Comparison of ENCODE assay signal across 8 cellular contexts in genomic region chr11:113289341-113290187, GRCh38. TPM values are rescaled to one million over a fixed set of nuclear protein-coding genes. Genes with fewer than 3 reads are reported as not detected.
A peak's percentile ranks its signal among the peaks of the same experiment; 100 is the strongest.
DNase-seq lines count a peak whose midpoint lies in the region; ATAC-seq, FAIRE-seq and TF ChIP-seq lines count a peak whose summit lies in the region.

No MANE protein-coding gene starts in this region.

- H4K20me1 ChIP-seq in HepG2 (ENCODE audit: insufficient read depth, low read length), result no peaks in the 10 kb centered on the region

- H3K4me2 ChIP-seq in HepG2 (ENCODE audit: low read depth, low read length), result no peak overlapping the region

- peak; percentile 95 for TF ChIP-seq CTCF in A673 (conservative IDR thresholded peaks at IDR 0.05; ENCODE audit: low read depth, low read length)
- peak; percentile 84 for TF ChIP-seq CTCF in GM13976 (IDR thresholded peaks at IDR 0.05; ENCODE audit: borderline replicate concordance, control extremely low read depth, extremely low read depth, insufficient read depth, missing control alignments)
- peak; percentile 97 for TF ChIP-seq CTCF in HepG2 (CRISPR knock-in tag; IDR thresholded peaks at IDR 0.05)

- peak; percentile 47 for FAIRE-seq in HepG2 (lab: Jason Lieb, UNC)

- no peaks in the 10 kb centered on the region for H3K4me1 Mint-ChIP-seq in central memory CD8-positive, alpha-beta T cell

- POLR2A ChIA-PET in A673 (lab: Charles Lee; ENCODE audit: low non-redundant PET), result interaction anchor here (0.7 kb wide), 1 partner anchor 1009 kb away, joined by 5 read pairs; no protein-coding TSS in a partner anchor
- POLR2A ChIA-PET in HepG2 (lab: Yijun Ruan, JAX), result interaction anchor here (0.9 kb wide), 1 partner anchor 702 kb away, joined by 4 read pairs; no protein-coding TSS in a partner anchor

- TF ChIP-seq POLR2A in HepG2 (IDR thresholded peaks at IDR 0.05; ENCODE audit: insufficient read depth in 1 of 2, low read depth in 2 of 2, low read length in 2 of 2), result no peak

- H3K4me3 Mint-ChIP-seq in central memory CD8-positive, alpha-beta T cell, result no peak overlapping the region

- peak; percentile 83 for DNase-seq in A673 (ENCODE audit: low spot score)
- peak; percentile 79 for DNase-seq in GM13976 (ENCODE audit: low spot score)
- peak; percentile 11 for DNase-seq in NCI-H2029 treated with DMSO at 0.1 percent for 48 hours (lab: John Stamatoyannopoulos, UW)
- peak; percentile 11 to 47 (median 24) for DNase-seq in activated CD4-positive, CD25-positive, alpha-beta regulatory T cell (lab: John Stamatoyannopoulos, UW)
- peak in 1 of 2 donors; percentile 45 for DNase-seq in central memory CD8-positive, alpha-beta T cell (ENCODE audit: low spot score in 2 of 2)
- peak; percentile 21 for DNase-seq in HepG2 (ENCODE audit: low spot score)
- peak; percentile 32 to 46 (median 41) for DNase-seq in stimulated activated CD4-positive, alpha-beta T cell treated with anti-CD3 and anti-CD28 coated beads, TNF-alpha, amount 100 ng/mL, for 48 hours (ENCODE audit: low read depth in 3 of 3)

- no peaks in the 10 kb centered on the region for H3K27me3 ChIP-seq in A673 (replicated peaks; ENCODE audit: insufficient read depth, low read depth, low read length, poor library complexity)
- peaks cover 0 to 3% of the 10 kb centered on the region in 2 experiments; a peak in 1 of 5 replicates for H3K27me3 ChIP-seq in HepG2 (ENCODE audit: control insufficient read depth in 1 of 2, insufficient read depth in 2 of 2, low read length in 2 of 2)

- BruUV-seq in A673 (replicated peaks; lab: Mats Ljungman, UMichigan) (no TSS peak), HepG2 (replicated peaks; lab: Mats Ljungman, UMichigan) (no TSS peak)

- H3K36me3 Mint-ChIP-seq in central memory CD8-positive, alpha-beta T cell (ENCODE audit: insufficient read depth), result no peaks in the 10 kb centered on the region

- in situ Hi-C loops in GM13976 (cut with MboI; ENCODE audit: low sequenced_read_pairs, unreplicated experiment) (loop anchor here (10.0 to 25.0 kb wide), 3 partner anchors 502 to 1002 kb away; no protein-coding TSS in a partner anchor), HepG2 (cut with HindIII; ENCODE audit: extremely low pct_ligation_motif_present, low pct_unique_long_range_greater_than_20kb) (loop anchor here (5.0 to 25.0 kb wide), 3 partner anchors 452 to 1005 kb away; no protein-coding TSS in a partner anchor)

- H3K9me3 Mint-ChIP-seq in central memory CD8-positive, alpha-beta T cell, result no peaks in the 10 kb centered on the region

- H3K27me3 Mint-ChIP-seq in central memory CD8-positive, alpha-beta T cell, result peaks cover 24% of the 10 kb centered on the region

- 33% methylated on average over 8 of the region's 13 CpGs for WGBS in HepG2 (ENCODE audit: low lambda C conversion rate)

- no peak overlapping the region for H3K27ac Mint-ChIP-seq in central memory CD8-positive, alpha-beta T cell (ENCODE audit: low read depth)

- CTCF ChIA-PET in A673 (lab: Charles Lee), result interaction anchor here (0.5 to 3.6 kb wide), 18 partner anchors 39 to 1001 kb away, joined by 3 to 41 read pairs (median 4); no protein-coding TSS in a partner anchor
- CTCF ChIA-PET in HepG2 (lab: Yijun Ruan, JAX; ENCODE audit: low intra/inter-chr PET ratio, low total read pairs), result interaction anchor here (0.8 to 4.4 kb wide), 4 partner anchors 491 to 1070 kb away, joined by 3 to 54 read pairs (median 4); no protein-coding TSS in a partner anchor

- H3K4me1 ChIP-seq in A673 (ENCODE audit: insufficient read depth, low read length, poor library complexity, severe bottlenecking), result no peaks in the 10 kb centered on the region
- peaks cover 21% of the 10 kb centered on the region for H3K4me1 ChIP-seq in HepG2 (ENCODE audit: insufficient read depth, low read length)

- H3K36me3 ChIP-seq in A673 (ENCODE audit: insufficient read depth, low read length, poor library complexity, severe bottlenecking), result no peaks in the 10 kb centered on the region
- H3K36me3 ChIP-seq in HepG2 (replicated peaks in 1 of 2; ENCODE audit: control insufficient read depth in 1 of 2, insufficient read depth in 2 of 2, low read length in 2 of 2), result no peaks in the 10 kb centered on the region

- ATAC-seq in HG02852 (IDR thresholded peaks at IDR 0.05; ENCODE audit: unreplicated experiment), result peak; percentile 97
- peak; percentile 49 for ATAC-seq in central memory CD8-positive, alpha-beta T cell (replicated peaks; ENCODE audit: extremely low read depth, poor library complexity, severe bottlenecking)
- ATAC-seq in HepG2, result peak; percentile 90

- intact Hi-C loops in A673 (cut with micrococcal nuclease; ENCODE audit: unreplicated experiment) (loop anchor here (1.0 to 5.0 kb wide), 7 partner anchors 171 to 1069 kb away; partner anchors contain the start of gene NCAM1), HepG2 (cut with micrococcal nuclease; ENCODE audit: unreplicated experiment) (loop anchor here (1.0 to 10.0 kb wide), 4 partner anchors 175 to 1075 kb away; no protein-coding TSS in a partner anchor)

- H3K9me3 ChIP-seq in A673 (ENCODE audit: low read depth, low read length, poor library complexity, severe bottlenecking) (no peaks in the 10 kb centered on the region), HepG2 (ENCODE audit: low read length) (no peaks in the 10 kb centered on the region)

- H3K27ac ChIP-seq in A673 (ENCODE audit: low read depth, low read length, poor library complexity, severe bottlenecking) (no peak overlapping the region), HepG2 (ENCODE audit: extremely low read length, insufficient read depth, low read length) (no peak overlapping the region)

- no peak overlapping the region for H3K9ac ChIP-seq in HepG2 (ENCODE audit: insufficient read depth, low read depth, low read length)

- no peak for TF ChIP-seq EP300 in HepG2 (IDR thresholded peaks at IDR 0.05; ENCODE audit: low read depth in 2 of 2, low read length in 2 of 2)
- no peak for TF ChIP-seq EP300 in HepG2 (CRISPR knock-in tag; IDR thresholded peaks at IDR 0.05; ENCODE audit: borderline replicate concordance)

- H3K4me3 ChIP-seq in A673 (ENCODE audit: low read depth, low read length, poor library complexity, severe bottlenecking), result no peak overlapping the region
- H3K4me3 ChIP-seq in HepG2 (replicated peaks in 1 of 3; ENCODE audit: insufficient read depth in 1 of 3, low read depth in 2 of 3, low read length in 3 of 3), result no peak overlapping the region

- H3K79me2 ChIP-seq in HepG2 (ENCODE audit: insufficient read depth, low read length), result no peaks in the 10 kb centered on the region

- no peak overlapping the region for H2AFZ ChIP-seq in HepG2 (ENCODE audit: low read length)

- TF ChIP-seq RAD21 in HepG2 (CRISPR knock-in tag; IDR thresholded peaks at IDR 0.05), result peak; percentile 91

TF ChIP-seq in HepG2, 621 proteins besides CTCF, POLR2A, EP300 and RAD21 (continues in another document):
- TF ChIP-seq FOSL2 (CRISPR knock-in tag; IDR thresholded peaks at IDR 0.05) (no peak), PBX3 (CRISPR knock-in tag; IDR thresholded peaks at IDR 0.05; ENCODE audit: borderline replicate concordance) (no peak)

RNA-seq across cellular contexts. Expression of gene TTC12, which starts 24.8 kb away (rescaled TPM):
- total RNA-seq in A673 (2021) (not detected in 2 replicates), HepG2 (2016; rRNA removed; fragmentation: Illumina TruSeq; extraction: Trizol) (11.6 and 13.3 TPM in 2 replicates)
- 1.5 and 4.2 TPM in 2 replicates for total RNA-seq in HepG2 (2016; cell fraction: cytosol; rRNA removed; fragmentation: Illumina TruSeq; extraction: Trizol; ENCODE audit: low read depth)
- 10.8 and 17.7 TPM in 2 replicates for total RNA-seq in HepG2 (2016; cell fraction: insoluble cytoplasmic fraction; rRNA removed; fragmentation: Illumina TruSeq; extraction: Trizol)
- 2.4 and 3.7 TPM in 2 replicates for total RNA-seq in HepG2 (2016; cell fraction: membrane; rRNA removed; fragmentation: Illumina TruSeq; extraction: Trizol)
- total RNA-seq in HepG2 (2016; cell fraction: nucleus; rRNA removed; fragmentation: Illumina TruSeq; extraction: Trizol), result 19.9 and 22.6 TPM in 2 replicates
- 4.0 and 5.4 TPM in 2 replicates for polyA plus RNA-seq in HepG2 (2011; rRNA removed)
- polyA plus RNA-seq in HepG2 (2011; cell fraction: cytosol; rRNA removed), result 1.7 and 2.4 TPM in 2 replicates
- 13.0 and 16.1 TPM in 2 replicates for polyA plus RNA-seq in HepG2 (2011; cell fraction: nucleus; rRNA removed)
- 2.4 and 3.4 TPM in 2 replicates for polyA plus RNA-seq in HepG2 (2012)
- 0.66 and 1.2 TPM in 2 replicates for polyA plus RNA-seq in HepG2 (2016; cell fraction: cytosol; fragmentation: Illumina TruSeq; extraction: Trizol; ENCODE audit: low read depth)
- 7.8 and 11.9 TPM in 2 replicates for polyA plus RNA-seq in HepG2 (2016; cell fraction: insoluble cytoplasmic fraction; fragmentation: Illumina TruSeq; extraction: Trizol; ENCODE audit: low read depth)
- polyA plus RNA-seq in HepG2 (2016; cell fraction: membrane; fragmentation: Illumina TruSeq; extraction: Trizol; ENCODE audit: low read depth), result 1.2 and 1.5 TPM in 2 replicates
- 10.1 and 15.5 TPM in 2 replicates for polyA plus RNA-seq in HepG2 (2016; cell fraction: nucleus; fragmentation: Illumina TruSeq; extraction: Trizol; ENCODE audit: insufficient read depth, low read depth)
- polyA minus RNA-seq in HepG2 (2011; rRNA and poly(A)+ RNA removed; ENCODE audit: low replicate concordance), result 4.6 and 13.0 TPM in 2 replicates
- 1.9 and 3.1 TPM in 2 replicates for polyA minus RNA-seq in HepG2 (2011; cell fraction: cytosol; rRNA and poly(A)+ RNA removed)
- 32.6 and 33.7 TPM in 2 replicates for polyA minus RNA-seq in HepG2 (2011; cell fraction: nucleus; rRNA and poly(A)+ RNA removed)
